28 cellular contexts compared by ENCODE assay signal in the genomic region with DNA sequence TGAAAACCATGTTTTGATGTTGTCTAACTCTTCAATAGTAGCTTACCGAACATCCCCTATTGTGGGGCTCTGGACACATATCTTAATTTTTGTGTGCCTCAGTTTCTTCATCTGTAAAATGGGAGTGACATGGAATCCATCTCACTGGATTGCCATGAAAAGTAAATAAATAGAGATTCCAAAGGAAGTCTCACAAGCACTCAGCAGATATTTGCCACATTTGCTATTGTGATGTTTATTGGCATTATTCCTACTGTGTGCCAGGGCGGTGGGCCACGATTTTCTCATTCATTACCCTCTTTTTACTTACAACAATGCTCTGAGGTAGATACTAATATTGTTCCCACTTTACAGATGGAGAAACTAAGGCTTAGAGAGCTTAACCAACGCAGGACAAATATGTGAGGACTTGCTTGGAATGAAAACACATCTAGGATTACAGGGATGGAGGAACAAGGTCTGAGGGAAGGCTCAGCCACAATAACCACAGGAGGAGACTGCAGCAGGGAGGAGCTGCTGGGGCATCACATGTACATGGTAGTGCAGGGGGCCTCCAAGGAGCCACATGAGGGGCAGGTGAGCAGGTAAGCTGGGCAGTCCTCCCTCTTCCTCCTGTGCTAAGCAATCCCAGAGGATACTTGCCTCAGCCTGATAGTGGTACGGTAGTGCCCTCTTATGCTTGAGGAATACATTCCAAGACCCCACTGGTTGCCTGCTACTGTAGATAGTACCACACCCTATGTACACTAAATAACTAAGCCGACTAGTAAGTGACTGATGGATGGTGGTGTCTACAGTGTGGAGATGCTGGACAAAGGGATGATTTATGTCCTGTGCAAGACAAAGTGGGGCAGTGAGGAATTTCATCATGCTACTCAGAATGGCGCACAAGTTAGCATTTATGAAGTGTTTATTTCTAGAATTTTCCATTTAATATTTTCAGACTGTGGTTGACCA.
"Had no signal": no experiment of that assay in that cellular context is flagged by ENCODE, and none has a peak within 500 bp of the region (broad histone marks: within the 10 kb centered on the region; RNA-seq: fewer than 3 reads in every experiment).

No MANE protein-coding gene starts in this region.

- H2AFZ ChIP-seq: neural progenitor cell had no signal

- H3K36me3 ChIP-seq: esophagus muscularis mucosa, heart right ventricle, left lung, neural progenitor cell, prostate gland, spleen, tibial artery, upper lobe of left lung, uterus had no signal

- FAIRE-seq: endothelial cell of umbilical vein, islet of Langerhans had no signal

- H3K9ac ChIP-seq: neural progenitor cell had no signal

- ATAC-seq: heart right ventricle; left cardiac atrium; left lung; naive thymus-derived CD4-positive, alpha-beta T cell; right cardiac atrium; stimulated activated memory B cell treated with anti-CD40 and anti-IgM and Interleukin-4, amounts not matched to agents 10 μg/mL and 1 μg/mL and 100 μg/mL, for 72 hours; stimulated activated naive CD8-positive, alpha-beta T cell treated with anti-CD3 and anti-CD28 coated beads, Interleukin-15, Interleukin-2, amounts not matched to agents 100 U/mL and 50 U/mL, for 24 hours had no signal

- H3K4me1 ChIP-seq: prostate gland had no signal

- H3K27ac ChIP-seq: coronary artery, esophagus muscularis mucosa, heart right ventricle, left lung, neural progenitor cell, prostate gland, skin epidermis, spleen, testis, tibial artery, upper lobe of left lung, uterus had no signal

- H3K27me3 ChIP-seq: testis, tibial artery, upper lobe of left lung, uterus had no signal

- H3K4me3 ChIP-seq: coronary artery, esophagus muscularis mucosa, heart right ventricle, left lung, neural progenitor cell, prostate gland, skin epidermis, spleen, testis, tibial artery, upper lobe of left lung, uterus had no signal

- H3K9me3 ChIP-seq: esophagus muscularis mucosa, heart right ventricle, left lung, prostate gland, spleen, testis, tibial artery, upper lobe of left lung, uterus had no signal

- DNase-seq: dermis blood vessel endothelial cell; effector memory CD4-positive, alpha-beta T cell; foreskin melanocyte; glutamatergic neuron; heart right ventricle; hippocampal formation; left cardiac atrium; left lung; mesenchymal stem cell; midbrain; naive thymus-derived CD4-positive, alpha-beta T cell; right cardiac atrium; spleen; stimulated activated CD4-positive, alpha-beta T cell treated with anti-CD3 and anti-CD28 coated beads, Interleukin-4, amount 100 ng/mL, for 4 hours; stimulated activated naive CD8-positive, alpha-beta T cell treated with anti-CD3 and anti-CD28 coated beads, Interleukin-15, Interleukin-2, amounts not matched to agents 100 U/mL and 50 U/mL, for 24 hours; substantia nigra; testis; tibial artery; upper lobe of left lung; uterus had no signal

- H3K4me2 ChIP-seq: neural progenitor cell had no signal
